ENCODE assay signal across 1 cellular context in the genomic region with DNA sequence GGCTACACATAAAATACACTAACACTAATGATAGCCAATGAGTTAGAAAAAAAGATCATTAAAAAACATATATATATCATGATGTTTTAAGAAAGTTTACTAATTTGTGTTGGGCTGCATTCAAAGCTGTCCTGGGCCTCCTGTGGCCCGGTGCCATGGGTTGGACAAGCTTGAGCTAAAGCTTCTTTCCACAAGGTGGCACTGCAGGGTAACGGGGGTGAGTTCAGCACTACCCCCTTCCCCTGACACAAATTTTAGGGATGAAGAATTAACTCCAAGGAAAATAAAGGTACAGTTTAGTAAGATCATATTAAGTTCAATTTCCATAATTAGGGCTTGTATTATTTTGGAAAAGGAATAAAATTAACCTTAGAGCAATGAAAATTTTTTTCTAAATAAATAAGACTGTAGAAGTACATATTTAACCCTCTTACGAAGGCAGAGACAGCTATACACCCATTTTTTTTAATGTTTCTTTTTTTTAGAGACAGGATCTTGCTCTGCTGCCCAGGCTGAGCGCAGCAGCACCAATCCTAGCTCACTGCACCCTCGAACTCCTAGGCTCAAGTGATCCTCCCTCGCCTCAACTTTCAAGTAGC.
A peak's percentile ranks its signal among the peaks of the same experiment; 100 is the strongest.
TF ChIP-seq lines count a peak whose summit lies in the region.

No MANE protein-coding gene starts in this region.

TF ChIP-seq in GM12878, 131 proteins besides CTCF, POLR2A, EP300 and RAD21 (continued from another document):
- TF ChIP-seq, protein P1, sequence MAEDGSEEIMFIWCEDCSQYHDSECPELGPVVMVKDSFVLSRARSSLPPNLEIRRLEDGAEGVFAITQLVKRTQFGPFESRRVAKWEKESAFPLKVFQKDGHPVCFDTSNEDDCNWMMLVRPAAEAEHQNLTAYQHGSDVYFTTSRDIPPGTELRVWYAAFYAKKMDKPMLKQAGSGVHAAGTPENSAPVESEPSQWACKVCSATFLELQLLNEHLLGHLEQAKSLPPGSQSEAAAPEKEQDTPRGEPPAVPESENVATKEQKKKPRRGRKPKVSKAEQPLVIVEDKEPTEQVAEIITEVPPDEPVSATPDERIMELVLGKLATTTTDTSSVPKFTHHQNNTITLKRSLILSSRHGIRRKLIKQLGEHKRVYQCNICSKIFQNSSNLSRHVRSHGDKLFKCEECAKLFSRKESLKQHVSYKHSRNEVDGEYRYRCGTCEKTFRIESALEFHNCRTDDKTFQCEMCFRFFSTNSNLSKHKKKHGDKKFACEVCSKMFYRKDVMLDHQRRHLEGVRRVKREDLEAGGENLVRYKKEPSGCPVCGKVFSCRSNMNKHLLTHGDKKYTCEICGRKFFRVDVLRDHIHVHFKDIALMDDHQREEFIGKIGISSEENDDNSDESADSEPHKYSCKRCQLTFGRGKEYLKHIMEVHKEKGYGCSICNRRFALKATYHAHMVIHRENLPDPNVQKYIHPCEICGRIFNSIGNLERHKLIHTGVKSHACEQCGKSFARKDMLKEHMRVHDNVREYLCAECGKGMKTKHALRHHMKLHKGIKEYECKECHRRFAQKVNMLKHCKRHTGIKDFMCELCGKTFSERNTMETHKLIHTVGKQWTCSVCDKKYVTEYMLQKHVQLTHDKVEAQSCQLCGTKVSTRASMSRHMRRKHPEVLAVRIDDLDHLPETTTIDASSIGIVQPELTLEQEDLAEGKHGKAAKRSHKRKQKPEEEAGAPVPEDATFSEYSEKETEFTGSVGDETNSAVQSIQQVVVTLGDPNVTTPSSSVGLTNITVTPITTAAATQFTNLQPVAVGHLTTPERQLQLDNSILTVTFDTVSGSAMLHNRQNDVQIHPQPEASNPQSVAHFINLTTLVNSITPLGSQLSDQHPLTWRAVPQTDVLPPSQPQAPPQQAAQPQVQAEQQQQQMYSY (CRISPR knock-in tag; IDR thresholded peaks at IDR 0.05) = no peak
- TF ChIP-seq NFYA (IDR thresholded peaks at IDR 0.05; ENCODE audit: borderline replicate concordance, low read depth, low read length) (no peak), SMC3 (IDR thresholded peaks at IDR 0.05; ENCODE audit: borderline replicate concordance, low read length) (peak; percentile 79)
